35 cellular contexts compared by ENCODE assay signal in the genomic region with DNA sequence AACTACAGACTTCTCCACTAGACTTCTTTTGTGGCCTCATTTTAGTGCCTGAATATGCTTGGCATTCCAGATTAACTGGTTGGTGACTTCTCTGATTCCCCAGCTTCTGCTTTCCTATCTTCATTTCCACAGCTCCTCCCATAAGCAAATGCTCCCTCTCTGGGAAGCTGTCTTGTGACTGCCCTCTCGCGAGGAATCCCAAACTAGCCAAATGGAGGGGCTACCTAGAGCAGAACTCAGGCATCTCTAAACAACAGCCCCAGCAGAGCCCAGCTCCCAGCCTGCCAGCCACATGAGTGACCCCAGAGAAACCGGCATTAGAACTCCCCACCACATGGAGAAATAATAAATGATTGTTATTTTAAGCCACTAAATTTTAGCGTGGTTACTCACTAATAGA. TPM values are rescaled to one million over a fixed set of nuclear protein-coding genes. Genes with fewer than 3 reads are reported as not detected.
"Had no signal": no experiment of that assay in that cellular context is flagged by ENCODE, and none has a peak within 500 bp of the region (broad histone marks: within the 10 kb centered on the region; RNA-seq: fewer than 3 reads in every experiment).

No MANE protein-coding gene starts in this region.

- H3K9me3 Mint-ChIP-seq: activated CD4-positive, alpha-beta memory T cell treated with anti-CD3 and anti-CD28 coated beads for 36 hours; activated CD4-positive, alpha-beta T cell treated with anti-CD3 and anti-CD28 coated beads, Interleukin-2, amount 10 ng/mL, durations not matched to agents 24 days and 14 days; central memory CD8-positive, alpha-beta T cell; dendritic cell treated with granulocyte-macrophage colony-stimulating factor and Interleukin-4, amounts not matched to agents 40 ng/mL and 50 ng/mL, for 4 days; T-cell; T-helper 1 cell treated with Interleukin-12 subunit alpha and Interleukin-12 subunit beta and Interleukin-4 antibody, amounts not matched to agents 30 μg/mL and 1 μg/mL, for 36 hours had no signal

- H3K27me3 ChIP-seq: brain microvascular endothelial cell, esophagus squamous epithelium, gastroesophageal sphincter had no signal

- H3K4me1 Mint-ChIP-seq: activated CD4-positive, alpha-beta T cell treated with anti-CD3 and anti-CD28 coated beads for 36 hours; activated CD4-positive, alpha-beta T cell treated with anti-CD3 and anti-CD28 coated beads, Interleukin-2, amount 10 ng/mL, durations not matched to agents 24 days and 14 days; activated CD8-positive, alpha-beta memory T cell treated with anti-CD3 and anti-CD28 coated beads, Interleukin-2, amount 10 ng/mL, durations not matched to agents 7 days and 5 days; central memory CD8-positive, alpha-beta T cell; T-cell had no signal

- H3K27ac ChIP-seq: brain microvascular endothelial cell, coronary artery, dorsolateral prefrontal cortex, esophagus squamous epithelium, gastroesophageal sphincter, WERI-Rb-1 had no signal

- H3K4me3 Mint-ChIP-seq: activated CD4-positive, alpha-beta memory T cell treated with anti-CD3 and anti-CD28 coated beads for 36 hours; activated CD4-positive, alpha-beta T cell treated with anti-CD3 and anti-CD28 coated beads for 36 hours; activated CD4-positive, alpha-beta T cell treated with anti-CD3 and anti-CD28 coated beads, Interleukin-2, amount 10 ng/mL, durations not matched to agents 24 days and 14 days; activated CD8-positive, alpha-beta memory T cell treated with anti-CD3 and anti-CD28 coated beads, Interleukin-2, amount 10 ng/mL, durations not matched to agents 7 days and 5 days; activated CD8-positive, alpha-beta T cell treated with anti-CD3 and anti-CD28 coated beads, Interleukin-2, amount 10 ng/mL, durations not matched to agents 7 days and 5 days; activated naive CD8-positive, alpha-beta T cell; central memory CD8-positive, alpha-beta T cell; dendritic cell treated with granulocyte-macrophage colony-stimulating factor and Interleukin-4, amounts not matched to agents 40 ng/mL and 50 ng/mL, for 4 days; T-cell; T-helper 1 cell treated with Interleukin-12 subunit alpha and Interleukin-12 subunit beta and Interleukin-4 antibody, amounts not matched to agents 30 μg/mL and 1 μg/mL, for 36 hours had no signal

- H3K9me3 ChIP-seq: esophagus squamous epithelium, gastroesophageal sphincter had no signal

- ATAC-seq: activated CD4-positive, alpha-beta T cell treated with anti-CD3 and anti-CD28 coated beads for 36 hours; activated CD8-positive, alpha-beta memory T cell treated with anti-CD3 and anti-CD28 coated beads, Interleukin-2, amount 10 ng/mL, durations not matched to agents 7 days and 5 days; activated CD8-positive, alpha-beta T cell treated with anti-CD3 and anti-CD28 coated beads, Interleukin-2, amount 10 ng/mL, durations not matched to agents 7 days and 5 days; gastroesophageal sphincter; T-cell had no signal

- H3K4me3 ChIP-seq: coronary artery, dorsolateral prefrontal cortex, esophagus squamous epithelium, gastroesophageal sphincter had no signal

- DNase-seq: activated CD4-positive, alpha-beta memory T cell treated with anti-CD3 and anti-CD28 coated beads for 36 hours; activated CD4-positive, alpha-beta T cell treated with anti-CD3 and anti-CD28 coated beads for 36 hours; activated CD4-positive, alpha-beta T cell treated with anti-CD3 and anti-CD28 coated beads, Interleukin-2, amount 10 ng/mL, durations not matched to agents 24 days and 14 days; activated CD4-positive, CD25-positive, alpha-beta regulatory T cell; activated CD4-positive, CD25-positive, alpha-beta regulatory T cell treated with anti-CD3 and anti-CD28 coated beads, Interleukin-2, amount 50 U/mL, for 72 hours; activated CD8-positive, alpha-beta memory T cell treated with anti-CD3 and anti-CD28 coated beads, Interleukin-2, amount 10 ng/mL, durations not matched to agents 7 days and 5 days; activated CD8-positive, alpha-beta memory T cell treated with anti-CD3 and anti-CD28 coated beads, Interleukin-2, amount 50 U/mL, for 4 hours; activated CD8-positive, alpha-beta T cell treated with anti-CD3 and anti-CD28 coated beads, Interleukin-2, amount 10 ng/mL, durations not matched to agents 7 days and 5 days; activated gamma-delta T cell; activated naive CD4-positive, alpha-beta T cell; activated naive CD4-positive, alpha-beta T cell treated with anti-CD3 and anti-CD28 coated beads, Interleukin-2, amount 50 U/mL, for 16 hours; activated T-cell treated with anti-CD3 and anti-CD28 coated beads, Interleukin-2, amount 50 U/mL, for 1 hour; activated T-cell treated with anti-CD3 and anti-CD28 coated beads, Interleukin-2, amount 50 U/mL, for 48 hours; amniotic stem cell; anterior cingulate cortex; brain microvascular endothelial cell; dorsolateral prefrontal cortex; effector memory CD4-positive, alpha-beta T cell; erythroblast; esophagus squamous epithelium; foreskin melanocyte; SW 1271; T-cell; T-helper 9 cell; WERI-Rb-1 had no signal

- H3K27me3 Mint-ChIP-seq: activated CD4-positive, alpha-beta T cell treated with anti-CD3 and anti-CD28 coated beads, Interleukin-2, amount 10 ng/mL, durations not matched to agents 24 days and 14 days; activated naive CD8-positive, alpha-beta T cell; central memory CD8-positive, alpha-beta T cell had no signal

- H3K4me1 ChIP-seq: esophagus squamous epithelium, gastroesophageal sphincter had no signal

- H3K27ac Mint-ChIP-seq: activated CD4-positive, alpha-beta memory T cell treated with anti-CD3 and anti-CD28 coated beads for 36 hours; activated CD4-positive, alpha-beta T cell treated with anti-CD3 and anti-CD28 coated beads for 36 hours; activated CD4-positive, alpha-beta T cell treated with anti-CD3 and anti-CD28 coated beads, Interleukin-2, amount 10 ng/mL, durations not matched to agents 24 days and 14 days; activated CD8-positive, alpha-beta memory T cell treated with anti-CD3 and anti-CD28 coated beads, Interleukin-2, amount 10 ng/mL, durations not matched to agents 7 days and 5 days; activated CD8-positive, alpha-beta T cell treated with anti-CD3 and anti-CD28 coated beads, Interleukin-2, amount 10 ng/mL, durations not matched to agents 7 days and 5 days; activated naive CD8-positive, alpha-beta T cell; dendritic cell treated with granulocyte-macrophage colony-stimulating factor and Interleukin-4, amounts not matched to agents 40 ng/mL and 50 ng/mL, for 4 days; T-cell; T-helper 1 cell treated with Interleukin-12 subunit alpha and Interleukin-12 subunit beta and Interleukin-4 antibody, amounts not matched to agents 30 μg/mL and 1 μg/mL, for 36 hours had no signal

- H3K36me3 ChIP-seq: brain microvascular endothelial cell, gastroesophageal sphincter, WERI-Rb-1 had no signal

- H3K36me3 Mint-ChIP-seq: activated CD4-positive, alpha-beta memory T cell treated with anti-CD3 and anti-CD28 coated beads for 36 hours; activated CD8-positive, alpha-beta memory T cell treated with anti-CD3 and anti-CD28 coated beads, Interleukin-2, amount 10 ng/mL, durations not matched to agents 7 days and 5 days; activated naive CD8-positive, alpha-beta T cell; T-cell had no signal

RNA-seq across cellular contexts. Expression of a gene that starts 7.6 kb away (rescaled TPM):
- total RNA-seq: activated CD4-positive, alpha-beta memory T cell treated with anti-CD3 and anti-CD28 coated beads for 36 hours; activated CD4-positive, alpha-beta T cell treated with anti-CD3 and anti-CD28 coated beads for 36 hours; activated CD4-positive, alpha-beta T cell treated with anti-CD3 and anti-CD28 coated beads, Interleukin-2, amount 10 ng/mL, durations not matched to agents 24 days and 14 days; activated CD8-positive, alpha-beta memory T cell treated with anti-CD3 and anti-CD28 coated beads for 36 hours; activated CD8-positive, alpha-beta memory T cell treated with anti-CD3 and anti-CD28 coated beads, Interleukin-2, amount 10 ng/mL, durations not matched to agents 7 days and 5 days; activated CD8-positive, alpha-beta T cell treated with anti-CD3 and anti-CD28 coated beads, Interleukin-2, amount 10 ng/mL, durations not matched to agents 7 days and 5 days; astrocyte; fibroblast of villous mesenchyme; T-cell; T-helper 2 cell treated with Interferon-gamma antibody and Interleukin-4, amounts not matched to agents 100 ng/mL and 5 ng/mL, for 36 hours had no signal
